Comparison of ENCODE assay signal across 16 cellular contexts in genomic region chr19:5567971-5568407, GRCh38. TPM values are rescaled to one million over a fixed set of nuclear protein-coding genes. Genes with fewer than 3 reads are reported as not detected.
DNase-seq lines count a peak whose midpoint lies in the region; ATAC-seq and TF ChIP-seq lines count a peak whose summit lies in the region.
"Had no signal": no experiment of that assay in that cellular context is flagged by ENCODE, and none has a peak within 500 bp of the region (broad histone marks: within the 10 kb centered on the region; RNA-seq: fewer than 3 reads in every experiment).

No MANE protein-coding gene starts in this region.

- H3K27ac ChIP-seq in coronary artery (no peak overlapping the region), lower lobe of right lung (no peak overlapping the region), upper lobe of left lung (no peak overlapping the region)
- H3K27ac ChIP-seq: gastrocnemius medialis had no signal

- WGBS in upper lobe of left lung, 2 donors = 45 to 80% methylated on average over 5 to 15 of the region's 39 CpGs

- H3K36me3 ChIP-seq in lower lobe of right lung (no peaks in the 10 kb centered on the region), upper lobe of left lung (no peaks in the 10 kb centered on the region)
- H3K36me3 ChIP-seq: gastrocnemius medialis had no signal

- intact Hi-C loops in left ventricle myocardium superior (cut with micrococcal nuclease) = no loop called here
- intact Hi-C loops in cardiac septum (cut with DNase I) = no loop called here
- intact Hi-C loops in lower lobe of right lung (cut with DNase I) = no loop called here

- DNase-seq in left ventricle myocardium superior = no peak
- no peak for DNase-seq in cardiac septum (ENCODE audit: low spot score)
- no peak for DNase-seq in coronary artery (ENCODE audit: low spot score)
- DNase-seq in lower lobe of right lung = no peak
- no peak for DNase-seq in upper lobe of left lung
- no peak for DNase-seq in stimulated activated CD4-positive, alpha-beta T cell treated with anti-CD3 and anti-CD28 coated beads, Interleukin-2, amount 100 ng/mL, for 24 hours
- DNase-seq in NCI-H1417 (lab: John Stamatoyannopoulos, UW) = no peak
- no peak for DNase-seq in activated gamma-delta T cell treated with Interleukin-2 at 50 U/mL for 16 hours
- DNase-seq: ACHN; activated CD4-positive, alpha-beta T cell treated with anti-CD3 and anti-CD28 coated beads, Interleukin-2, amount 50 U/mL, for 4 hours; effector memory CD4-positive, alpha-beta T cell; gastrocnemius medialis; NCI-H2029 treated with DMSO at 0.1 percent for 48 hours; stimulated activated CD4-positive, alpha-beta T cell treated with anti-CD3 and anti-CD28 coated beads, Interleukin-4, amount 100 ng/mL, for 24 hours; T-helper 9 cell had no signal

- no peaks in the 10 kb centered on the region for H3K9me3 ChIP-seq in lower lobe of right lung
- peaks cover 0 to 4% (median 0%) of the 10 kb centered on the region in 4 donors for H3K9me3 ChIP-seq in upper lobe of left lung
- H3K9me3 ChIP-seq: gastrocnemius medialis had no signal

- H3K27me3 ChIP-seq in lower lobe of right lung (ENCODE audit: low read depth) (peaks cover 38% of the 10 kb centered on the region), upper lobe of left lung (peaks cover 0 to 13% (median 7%) of the 10 kb centered on the region in 4 donors)

- peak; percentile 18 for ATAC-seq in left ventricle myocardium superior
- ATAC-seq in lower lobe of right lung = peak; percentile 46 to 74
- peak in 1 of 2 donors; percentile 40 for ATAC-seq in upper lobe of left lung (ENCODE audit: low FRiP score in 2 of 2)
- ATAC-seq: activated T-helper 17 cell treated with anti-CD3 and anti-CD28 coated beads, Interleukin-2, amount 50 U/mL, for 72 hours; gastrocnemius medialis had no signal

- TF ChIP-seq EP300 in upper lobe of left lung (IDR thresholded peaks at IDR 0.05) = no peak

- peak overlapping the region; percentile 54 for H3K4me3 ChIP-seq in coronary artery
- H3K4me3 ChIP-seq in lower lobe of right lung = peak overlapping the region; percentile 32
- peak overlapping the region in 3 of 4 donors; percentile 32 to 46 (median 41) for H3K4me3 ChIP-seq in upper lobe of left lung
- H3K4me3 ChIP-seq: gastrocnemius medialis had no signal

- H3K4me1 ChIP-seq in lower lobe of right lung (no peaks in the 10 kb centered on the region), upper lobe of left lung (peaks cover 0 to 9% (median 2%) of the 10 kb centered on the region in 4 donors)
- H3K4me1 ChIP-seq: gastrocnemius medialis had no signal

- no peak for TF ChIP-seq POLR2A in upper lobe of left lung (IDR thresholded peaks at IDR 0.05)

- TF ChIP-seq CTCF in coronary artery (IDR thresholded peaks at IDR 0.05) (no peak), lower lobe of right lung (IDR thresholded peaks at IDR 0.05) (no peak), upper lobe of left lung (IDR thresholded peaks at IDR 0.05) (no peak)

RNA-seq across cellular contexts. Expression of gene TINCR, which starts 0.2 kb away (rescaled TPM):
- total RNA-seq in left ventricle myocardium superior (not detected), cardiac septum (0.16 TPM), lower lobe of right lung (3.9 TPM), upper lobe of left lung (10 to 100 TPM in 1 of 6 donors, 1 to 10 TPM in 5; 3.1 to 12.8 (median 4.3) TPM)

RNA-seq across cellular contexts. Expression of gene SAFB2, which starts 54.6 kb away (rescaled TPM):
- total RNA-seq in left ventricle myocardium superior = 45.9 TPM
- total RNA-seq in cardiac septum = 48.6 TPM
- 81.8 TPM for total RNA-seq in lower lobe of right lung
- 100 to 1,000 TPM in 2 of 6 donors, 10 to 100 TPM in 4; 41.8 to 273 (median 94.5) TPM for total RNA-seq in upper lobe of left lung

RNA-seq across cellular contexts. Expression of gene SAFB, which starts 54.9 kb away (rescaled TPM):
- total RNA-seq in left ventricle myocardium superior (66.6 TPM), cardiac septum (67.4 TPM), lower lobe of right lung (87.1 TPM), upper lobe of left lung (100 to 1,000 TPM in 3 of 6 donors, 10 to 100 TPM in 3; 66.4 to 524 (median 113) TPM)
